In the genomic region with DNA sequence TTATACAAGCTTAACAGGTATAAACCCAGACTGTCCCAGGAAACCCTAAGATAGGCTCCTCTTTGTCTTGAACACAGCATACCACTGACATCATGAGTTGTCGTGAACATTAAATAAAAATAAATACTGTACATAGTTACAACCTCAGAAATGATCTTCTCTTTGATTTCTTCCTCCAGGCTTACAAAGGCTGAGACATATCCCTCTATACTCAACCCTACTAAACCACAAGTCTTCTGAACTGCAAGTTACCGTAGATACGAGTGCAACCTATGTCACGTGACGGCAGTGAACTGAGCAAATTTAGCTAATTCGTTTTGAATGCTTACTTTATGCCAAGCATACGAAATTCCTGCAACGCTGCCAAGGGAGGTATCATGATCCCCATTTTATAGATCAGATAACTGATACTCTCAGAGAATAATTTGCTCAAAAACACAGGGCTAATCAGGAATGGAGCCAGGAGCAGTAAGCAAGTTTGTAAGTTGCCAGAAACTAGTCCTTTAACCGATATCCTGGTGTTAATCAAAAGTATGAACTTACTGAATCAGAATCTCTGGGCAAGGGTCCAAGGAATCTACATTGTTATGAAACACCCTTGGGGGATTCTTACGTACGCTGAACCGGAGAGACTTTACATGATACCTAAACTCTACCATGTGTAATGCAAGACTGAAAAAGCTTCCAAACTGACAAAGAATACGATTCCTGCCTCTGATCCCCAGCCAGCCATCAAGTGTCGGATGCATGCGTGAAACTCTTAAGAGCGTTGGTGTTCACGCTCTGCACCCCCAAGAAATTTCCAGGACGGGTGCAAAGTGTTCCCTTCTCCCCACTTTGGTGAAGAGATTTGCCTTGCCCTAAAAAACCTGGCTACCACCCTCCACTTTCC, we compare ENCODE assay signal across 10 cellular contexts.
DNase-seq lines count a peak whose midpoint lies in the region; ATAC-seq, FAIRE-seq and TF ChIP-seq lines count a peak whose summit lies in the region.
"Had no signal": no experiment of that assay in that cellular context is flagged by ENCODE, and none has a peak within 500 bp of the region (broad histone marks: within the 10 kb centered on the region; RNA-seq: fewer than 3 reads in every experiment).

No MANE protein-coding gene starts in this region.

- peak overlapping the region in 2 of 3 experiments; percentile 36 to 40 for H3K4me3 ChIP-seq in keratinocyte (ENCODE audit: control insufficient read depth in 2 of 3, extremely low read depth in 1 of 3, insufficient read depth in 2 of 3, low read depth in 1 of 3, low read length in 3 of 3)
- no peak overlapping the region for H3K4me3 ChIP-seq in aorta (ENCODE audit: low read length in 2 of 2)
- no peak overlapping the region for H3K4me3 ChIP-seq in PC-3 (ENCODE audit: low read length)
- H3K4me3 ChIP-seq in brain microvascular endothelial cell (ENCODE audit: low read depth, low read length), result no peak overlapping the region

- H3F3A ChIP-seq in PC-3 (ENCODE audit: low read length, unreplicated experiment), result no peaks in the 10 kb centered on the region

- peak overlapping the region; percentile 58 for H2AFZ ChIP-seq in keratinocyte (ENCODE audit: control insufficient read depth, low read length)
- no peak overlapping the region for H2AFZ ChIP-seq in PC-3 (ENCODE audit: low read length)

- H3K27me3 Mint-ChIP-seq in activated T-helper 17 cell treated with anti-CD3 and anti-CD28 coated beads, Interleukin-2, amount 50 U/mL, for 72 hours, result no peaks in the 10 kb centered on the region

- H3K9me1 ChIP-seq in keratinocyte (ENCODE audit: control insufficient read depth, extremely low read depth, insufficient read depth, low read length), result no peaks in the 10 kb centered on the region

- H3K4me1 Mint-ChIP-seq in activated T-helper 17 cell treated with anti-CD3 and anti-CD28 coated beads, Interleukin-2, amount 50 U/mL, for 72 hours, result peaks cover 76% of the 10 kb centered on the region

- BruUV-seq in PC-3 (replicated peaks; lab: Mats Ljungman, UMichigan), result no TSS peak

- H4K20me1 ChIP-seq in keratinocyte (ENCODE audit: control insufficient read depth, extremely low read depth, insufficient read depth, low read length) (no peaks in the 10 kb centered on the region), PC-3 (ENCODE audit: low read length) (no peaks in the 10 kb centered on the region)

- no peak for FAIRE-seq in keratinocyte (lab: Jason Lieb, UNC)

- H3K27ac ChIP-seq in keratinocyte (ENCODE audit: control insufficient read depth, insufficient read depth, low read length) (peak overlapping the region; percentile 65), aorta (ENCODE audit: low read depth in 1 of 2, low read length in 2 of 2) (no peak overlapping the region), PC-3 (ENCODE audit: low read length) (no peak overlapping the region), brain microvascular endothelial cell (no peak overlapping the region)

- no peaks in the 10 kb centered on the region for H3K9me2 ChIP-seq in PC-3 (replicated peaks; ENCODE audit: low read length)

- H3K36me3 ChIP-seq in keratinocyte (ENCODE audit: control insufficient read depth in 2 of 2, extremely low read depth in 1 of 2, insufficient read depth in 2 of 2, low read length in 2 of 2) (no peaks in the 10 kb centered on the region), aorta (ENCODE audit: control insufficient read depth in 1 of 2, insufficient read depth in 2 of 2, low read length in 1 of 2) (no peaks in the 10 kb centered on the region), PC-3 (ENCODE audit: low read depth, low read length) (no peaks in the 10 kb centered on the region), brain microvascular endothelial cell (replicated peaks) (no peaks in the 10 kb centered on the region)

- ATAC-seq in activated T-helper 17 cell treated with anti-CD3 and anti-CD28 coated beads, Interleukin-2, amount 50 U/mL, for 72 hours (replicated peaks), result peak; percentile 81
- ATAC-seq in aorta (ENCODE audit: low FRiP score) (peak; percentile 30), PC-3 (no peak)

- H3K4me1 ChIP-seq in keratinocyte (ENCODE audit: control insufficient read depth, extremely low read depth, insufficient read depth, low read length) (peaks cover 21% of the 10 kb centered on the region), aorta (ENCODE audit: control insufficient read depth in 1 of 2, insufficient read depth in 2 of 2, low read length in 2 of 2) (peaks cover 0 to 5% of the 10 kb centered on the region in 2 donors), PC-3 (ENCODE audit: insufficient read depth, low read length) (no peaks in the 10 kb centered on the region)

- dilution Hi-C loops in keratinocyte (cut with MboI; ENCODE audit: extremely low pct_ligation_motif_present, low sequenced_read_pairs), result no loop called here

- H3K9me3 ChIP-seq in keratinocyte (ENCODE audit: control insufficient read depth, low read depth, low read length) (no peaks in the 10 kb centered on the region), aorta (ENCODE audit: control insufficient read depth, low read length) (no peaks in the 10 kb centered on the region), PC-3 (ENCODE audit: low read length) (no peaks in the 10 kb centered on the region)

- WGBS in aorta, 2 donors, result 24 to 26% methylated on average over 18 of the region's 18 CpGs

- CTCF ChIA-PET in PC-3 (lab: Charles Lee), result no interaction called here

- peak overlapping the region; percentile 82 for H3K4me3 Mint-ChIP-seq in activated T-helper 17 cell treated with anti-CD3 and anti-CD28 coated beads, Interleukin-2, amount 50 U/mL, for 72 hours

- POLR2A ChIA-PET in PC-3 (lab: Charles Lee; ENCODE audit: unreplicated experiment), result no interaction called here

- peaks cover 3% of the 10 kb centered on the region for H3K9me3 Mint-ChIP-seq in activated T-helper 17 cell treated with anti-CD3 and anti-CD28 coated beads, Interleukin-2, amount 50 U/mL, for 72 hours

- DNase-seq in stimulated activated CD4-positive, alpha-beta T cell treated with anti-CD3 and anti-CD28 coated beads, Interleukin-1b, Interleukin-23, amount 100 ng/mL, for 48 hours, result peak; percentile 54
- no peak for DNase-seq in stimulated activated CD4-positive, alpha-beta T cell treated with anti-CD3 and anti-CD28 coated beads, Interleukin-12 subunit alpha, Interleukin-12 subunit beta, amount 100 ng/mL, for 4 hours
- DNase-seq in keratinocyte (ENCODE audit: low read depth, low spot score) (no peak), aorta (no peak), NCI-H1048 (lab: John Stamatoyannopoulos, UW) (no peak), PC-3 (no peak), brain microvascular endothelial cell (no peak)
- DNase-seq: MM.1S, trophoblast cell had no signal

- H3K27me3 ChIP-seq in keratinocyte (ENCODE audit: control insufficient read depth, extremely low read depth, insufficient read depth, low read length), result no peaks in the 10 kb centered on the region
- no peaks in the 10 kb centered on the region for H3K27me3 ChIP-seq in aorta (ENCODE audit: control insufficient read depth in 1 of 2, insufficient read depth in 2 of 2, low read length in 1 of 2)
- no peaks in the 10 kb centered on the region for H3K27me3 ChIP-seq in PC-3 (ENCODE audit: low read length)
- no peaks in the 10 kb centered on the region for H3K27me3 ChIP-seq in brain microvascular endothelial cell (replicated peaks)

- peaks cover 6% of the 10 kb centered on the region for H3K36me3 Mint-ChIP-seq in activated T-helper 17 cell treated with anti-CD3 and anti-CD28 coated beads, Interleukin-2, amount 50 U/mL, for 72 hours (ENCODE audit: low read depth)

- TF ChIP-seq CTCF in keratinocyte (optimal IDR thresholded peaks at IDR 0.05 in 1 of 3, IDR thresholded peaks at IDR 0.05 in 1 of 3, conservative IDR thresholded peaks at IDR 0.05 in 1 of 3; ENCODE audit: extremely low read depth in 1 of 3, insufficient read depth in 2 of 3, low read length in 3 of 3) (no peak), PC-3 (conservative IDR thresholded peaks at IDR 0.05; ENCODE audit: low read depth, low read length) (no peak), brain microvascular endothelial cell (IDR thresholded peaks at IDR 0.05; ENCODE audit: low read depth, low read length, missing control alignments) (no peak)

- peak overlapping the region; percentile 50 for H3K9ac ChIP-seq in keratinocyte (ENCODE audit: control insufficient read depth, extremely low read depth, insufficient read depth, low read length)
- H3K9ac ChIP-seq in PC-3 (ENCODE audit: low read length), result no peak overlapping the region

- intact Hi-C loops in aorta (cut with DNase I), result no loop called here
- intact Hi-C loops in PC-3 (cut with micrococcal nuclease), result no loop called here

- H3K27ac Mint-ChIP-seq in activated T-helper 17 cell treated with anti-CD3 and anti-CD28 coated beads, Interleukin-2, amount 50 U/mL, for 72 hours, result peak overlapping the region; percentile 99

- in situ Hi-C loops in brain microvascular endothelial cell (cut with HindIII; ENCODE audit: low pct_ligation_motif_present, low sequenced_read_pairs), result no loop called here

- H3K4me2 ChIP-seq in keratinocyte (ENCODE audit: control insufficient read depth, extremely low read depth, insufficient read depth, low read depth, low read length) (peak overlapping the region; percentile 87), PC-3 (ENCODE audit: low read length) (no peak overlapping the region)

- no peaks in the 10 kb centered on the region for H3K79me2 ChIP-seq in keratinocyte (ENCODE audit: control insufficient read depth, insufficient read depth, low read length)
- no peaks in the 10 kb centered on the region for H3K79me2 ChIP-seq in PC-3 (ENCODE audit: low read length)

Comparison
In these comparisons a context has a peak if more than half of its experiments do, and no peak if none do; other contexts are left out.
1. H3K4me3 ChIP-seq: peak in keratinocyte (2 of 3); none in aorta (0 of 2), PC-3 (single experiment) and brain microvascular endothelial cell (single experiment).